ENCODE assay signal across 10 cellular contexts in genomic region chr1:229148041-229148671, GRCh38.
DNase-seq lines count a peak whose midpoint lies in the region; ATAC-seq, FAIRE-seq and TF ChIP-seq lines count a peak whose summit lies in the region.
"Had no signal": no experiment of that assay in that cellular context is flagged by ENCODE, and none has a peak within 500 bp of the region (broad histone marks: within the 10 kb centered on the region; RNA-seq: fewer than 3 reads in every experiment).

No MANE protein-coding gene starts in this region.

- H3K4me2 ChIP-seq in K562 (ENCODE audit: insufficient read depth, low read length), result peak overlapping the region; percentile 49

- peaks cover 8% of the 10 kb centered on the region for H3K4me1 ChIP-seq in HEK293 (ENCODE audit: control insufficient read depth, insufficient read depth, low read length)
- H3K4me1 ChIP-seq in K562 (replicated peaks in 1 of 2; ENCODE audit: control insufficient read depth in 2 of 2, insufficient read depth in 2 of 2, low read length in 2 of 2), result peaks cover 17 to 18% of the 10 kb centered on the region in 2 experiments; a peak in 4 of 5 replicates
- H3K4me1 ChIP-seq in Caco-2, result peaks cover 12% of the 10 kb centered on the region

- H3K4me3 Mint-ChIP-seq in Caco-2 (ENCODE audit: unreplicated experiment), result no peak overlapping the region

- TF ChIP-seq CTCF in HEK293 (tag by site-specific recombination; IDR thresholded peaks at IDR 0.05) (no peak), K562 (IDR thresholded peaks at IDR 0.05 in 2 of 3, conservative IDR thresholded peaks at IDR 0.05 in 1 of 3; ENCODE audit: insufficient read depth in 2 of 3, low read depth in 1 of 3, low read length in 3 of 3) (no peak), Caco-2 (IDR thresholded peaks at IDR 0.05; ENCODE audit: insufficient read depth in 1 of 2, low read depth in 1 of 2, low read length in 1 of 2, severe bottlenecking in 1 of 2, unreplicated experiment in 1 of 2) (peak in 1 of 2 experiments; percentile 2)

- no peaks in the 10 kb centered on the region for H3K4me1 Mint-ChIP-seq in Caco-2 (ENCODE audit: low read depth, unreplicated experiment)

- peaks cover 19% of the 10 kb centered on the region for H4K20me1 ChIP-seq in K562 (replicated peaks; ENCODE audit: control insufficient read depth, insufficient read depth, low read length)

- H3K4me3 ChIP-seq in HEK293 (ENCODE audit: low read depth, low read length), result no peak overlapping the region
- no peak overlapping the region for H3K4me3 ChIP-seq in K562
- no peak overlapping the region for H3K4me3 ChIP-seq in Caco-2 (ENCODE audit: low read depth, low read length)

- no peaks in the 10 kb centered on the region for H3K9me1 ChIP-seq in K562 (ENCODE audit: control insufficient read depth, insufficient read depth, low read length)

- TF ChIP-seq RAD21 in K562 (CRISPR knock-in tag; conservative IDR thresholded peaks at IDR 0.05 in 1 of 2, IDR thresholded peaks at IDR 0.05 in 1 of 2), result no peak

- FAIRE-seq in K562 (lab: Jason Lieb, UNC), result peak; percentile 90
- FAIRE-seq: D721Med had no signal

- H3K36me3 ChIP-seq in HEK293 (ENCODE audit: control insufficient read depth in 2 of 2, insufficient read depth in 1 of 2, low read length in 2 of 2), result no peaks in the 10 kb centered on the region
- H3K36me3 ChIP-seq in K562 (ENCODE audit: control insufficient read depth, insufficient read depth, low read length), result no peaks in the 10 kb centered on the region
- H3K36me3 ChIP-seq in Caco-2 (ENCODE audit: control insufficient read depth, insufficient read depth, low read length), result no peaks in the 10 kb centered on the region

- CTCF ChIA-PET in HEK293 (lab: Yijun Ruan, JAX) (interaction anchor here (0.8 to 1.8 kb wide), 3 partner anchors 79 to 456 kb away, joined by 3 to 5 read pairs (median 3); no protein-coding TSS in a partner anchor), K562 (lab: Yijun Ruan, JAX; ENCODE audit: low intra/inter-chr PET ratio) (no interaction called here), Caco-2 (lab: Charles Lee) (no interaction called here)

- in situ Hi-C loops in K562 (cut with MboI), result no loop called here

- DNase-seq in NCI-H2196 (lab: John Stamatoyannopoulos, UW; ENCODE audit: unreplicated experiment) (peak; percentile 80), K562 (ENCODE audit: extremely low read depth in 1 of 4, low spot score in 3 of 4) (peak; percentile 65 to 90 (median 76)), myocyte (ENCODE audit: low read depth) (peak; percentile 40), NCI-H446 (lab: John Stamatoyannopoulos, UW) (no peak), Caco-2 (no peak)
- DNase-seq: dermis blood vessel endothelial cell had no signal

- 2% methylated on average over 13 of the region's 13 CpGs for WGBS in K562 (ENCODE audit: insufficient coverage, low coverage, missing lambda C conversion rate)

- H3K27ac ChIP-seq in HEK293 (ENCODE audit: extremely low read depth, low read depth, low read length) (peak overlapping the region; percentile 36; the same call in 1 of the 2 replicates), K562 (ENCODE audit: extremely low read depth, low read depth, low read length) (no peak overlapping the region)

- H3K27ac Mint-ChIP-seq in Caco-2 (ENCODE audit: unreplicated experiment), result no peak overlapping the region

- intact Hi-C loops in K562 (cut with micrococcal nuclease), result no loop called here
- intact Hi-C loops in Caco-2 (cut with micrococcal nuclease; ENCODE audit: unreplicated experiment), result no loop called here

- peak; percentile 62 for TF ChIP-seq EP300 in K562 (IDR thresholded peaks at IDR 0.05; ENCODE audit: low read length)

- peaks cover 21 to 54% of the 10 kb centered on the region in 2 experiments; a peak in 4 of 5 replicates for H3K27me3 ChIP-seq in K562 (ENCODE audit: control insufficient read depth in 2 of 2, insufficient read depth in 2 of 2, low read length in 2 of 2)
- H3K27me3 ChIP-seq in Caco-2 (replicated peaks; ENCODE audit: control insufficient read depth, insufficient read depth, low read length), result no peaks in the 10 kb centered on the region

- POLR2A ChIA-PET in HEK293 (lab: Yijun Ruan, JAX), result interaction anchor here (0.9 to 1.3 kb wide), 5 partner anchors 18 to 73 kb away, joined by 3 to 5 read pairs (median 3); no protein-coding TSS in a partner anchor
- POLR2A ChIA-PET in K562 (lab: Yijun Ruan, JAX), result interaction anchor here (0.7 to 1.3 kb wide), 4 partner anchors 8 to 18 kb away, joined by 3 to 4 read pairs (median 3); no protein-coding TSS in a partner anchor
- POLR2A ChIA-PET in Caco-2 (lab: Charles Lee), result no interaction called here

- H3K36me3 Mint-ChIP-seq in Caco-2 (ENCODE audit: insufficient read depth, unreplicated experiment), result no peaks in the 10 kb centered on the region

- no peaks in the 10 kb centered on the region for H3K79me2 ChIP-seq in K562 (ENCODE audit: control insufficient read depth, insufficient read depth, low read length)

- H3K9me3 ChIP-seq in HEK293 (ENCODE audit: control insufficient read depth, insufficient read depth, low read depth, low read length) (no peaks in the 10 kb centered on the region), K562 (replicated peaks; ENCODE audit: control insufficient read depth, insufficient read depth, low read depth, low read length) (no peaks in the 10 kb centered on the region), Caco-2 (no peaks in the 10 kb centered on the region)

- no peaks in the 10 kb centered on the region for H3K27me3 Mint-ChIP-seq in Caco-2 (ENCODE audit: insufficient read depth, unreplicated experiment)

- H2AFZ ChIP-seq in K562 (ENCODE audit: low read depth, low read length), result no peak overlapping the region

- no peak for TF ChIP-seq POLR2A in K562 (conservative IDR thresholded peaks at IDR 0.05)

- peak overlapping the region in 1 of 2 experiments; percentile 43; a peak in 1 of 4 replicates for H3K9ac ChIP-seq in K562 (ENCODE audit: insufficient read depth in 1 of 2, low read depth in 2 of 2, low read length in 2 of 2)

- ATAC-seq in K562, result peak; percentile 94
- ATAC-seq in HG03280 (IDR thresholded peaks at IDR 0.05; ENCODE audit: unreplicated experiment), result no peak
- no peak for ATAC-seq in HG02571 (IDR thresholded peaks at IDR 0.05; ENCODE audit: unreplicated experiment)

- no TSS peak for BruUV-seq in K562 (replicated peaks; lab: Mats Ljungman, UMichigan)
- BruUV-seq in Caco-2 (replicated peaks; lab: Mats Ljungman, UMichigan), result no TSS peak

- no peaks in the 10 kb centered on the region for H3K9me3 Mint-ChIP-seq in Caco-2 (ENCODE audit: unreplicated experiment)

TF ChIP-seq in HEK293, 187 proteins besides CTCF, POLR2A, EP300 and RAD21 (continues in another document):
- no peak for TF ChIP-seq KLF8 (tag by site-specific recombination; IDR thresholded peaks at IDR 0.05)
- TF ChIP-seq ZNF302 (tag by site-specific recombination; IDR thresholded peaks at IDR 0.05; ENCODE audit: low read depth), result no peak
- no peak for TF ChIP-seq ZBTB10 (tag by site-specific recombination; IDR thresholded peaks at IDR 0.05)
- TF ChIP-seq HOXC10 (CRISPR knock-in tag; IDR thresholded peaks at IDR 0.05), result no peak
- TF ChIP-seq ZNF423 (tag by site-specific recombination; IDR thresholded peaks at IDR 0.05), result no peak
- no peak for TF ChIP-seq ZNF155 (tag by site-specific recombination; IDR thresholded peaks at IDR 0.05)
- TF ChIP-seq ZNF157 (tag by site-specific recombination; IDR thresholded peaks at IDR 0.05), result no peak

TF ChIP-seq in K562, 482 proteins besides CTCF, POLR2A, EP300 and RAD21 (continues in another document):
- TF ChIP-seq HLTF (IDR thresholded peaks at IDR 0.05), result no peak
- TF ChIP-seq L3MBTL2 (IDR thresholded peaks at IDR 0.05), result no peak
- no peak for TF ChIP-seq SREBF2 (CRISPR knock-in tag; IDR thresholded peaks at IDR 0.05)
- TF ChIP-seq NELFE (IDR thresholded peaks at IDR 0.05; ENCODE audit: insufficient read depth, insufficient read length), result no peak
- TF ChIP-seq USF2 (CRISPR knock-in tag; IDR thresholded peaks at IDR 0.05), result no peak
- no peak for TF ChIP-seq ELK1 (CRISPR knock-in tag; IDR thresholded peaks at IDR 0.05)
- no peak for TF ChIP-seq PURB (CRISPR knock-in tag; IDR thresholded peaks at IDR 0.05; ENCODE audit: low read depth)
- no peak for TF ChIP-seq ZNF76 (CRISPR knock-in tag; IDR thresholded peaks at IDR 0.05; ENCODE audit: borderline replicate concordance)
- no peak for TF ChIP-seq ZNF165 (CRISPR knock-in tag; IDR thresholded peaks at IDR 0.05; ENCODE audit: borderline replicate concordance)
- peak; percentile 70 for TF ChIP-seq ETV5 (CRISPR knock-in tag; IDR thresholded peaks at IDR 0.05; ENCODE audit: low read depth)
- TF ChIP-seq NONO (IDR thresholded peaks at IDR 0.05; ENCODE audit: low read depth in 2 of 2, low read length in 1 of 2), result no peak
- TF ChIP-seq ZBTB26 (CRISPR knock-in tag; IDR thresholded peaks at IDR 0.05), result no peak
- no peak for TF ChIP-seq NCOA1 (IDR thresholded peaks at IDR 0.05; ENCODE audit: low read depth)
- no peak for TF ChIP-seq PRPF4 (IDR thresholded peaks at IDR 0.05; ENCODE audit: insufficient read depth, low read depth, low read length, poor library complexity, severe bottlenecking)

Comparison
In these comparisons a context has a peak if more than half of its experiments do, and no peak if none do; other contexts are left out.
1. DNase-seq: peak in NCI-H2196 (single experiment), K562 (4 of 4) and myocyte (single experiment); none in NCI-H446 (0 of 2) and Caco-2 (0 of 2).
2. Of the 44 proteins assayed by ChIP-seq in both K562 and HEK293: peak only in K562: KLF16, ZBTB1, ZBTB7A, ZEB2 and ZNF175; only in HEK293: PATZ1, TRIM28, ZBTB26, ZBTB8A and ZNF398; in both: KLF1; in neither: 31; mixed calls (peak in some experiments, not most) for 2.